ENCODE assay signal across 21 cellular contexts in the genomic region with DNA sequence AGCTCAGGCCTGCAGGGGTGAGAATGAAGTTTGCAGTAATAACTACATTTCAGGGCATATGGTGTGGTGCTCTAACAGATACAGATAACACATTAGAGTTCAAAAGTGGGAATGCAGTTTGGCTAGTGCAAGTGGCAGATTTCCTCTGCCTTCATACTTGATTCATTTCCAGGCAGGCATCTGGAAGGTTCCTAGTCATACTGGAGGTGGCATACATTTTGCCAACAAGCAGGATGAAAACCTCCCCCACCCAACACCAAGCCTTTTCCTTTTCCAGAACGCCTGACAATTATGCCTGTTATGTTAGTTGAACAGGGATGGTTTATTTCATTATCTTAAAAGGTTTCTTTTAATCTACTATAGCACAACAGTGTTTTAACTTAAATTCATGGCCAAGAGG. TPM values are rescaled to one million over a fixed set of nuclear protein-coding genes. Genes with fewer than 3 reads are reported as not detected.
"Had no signal": no experiment of that assay in that cellular context is flagged by ENCODE, and none has a peak within 500 bp of the region (broad histone marks: within the 10 kb centered on the region; RNA-seq: fewer than 3 reads in every experiment).

No MANE protein-coding gene starts in this region.

- H2AFZ ChIP-seq: neural progenitor cell had no signal

- ATAC-seq: activated CD8-positive, alpha-beta T cell treated with anti-CD3 and anti-CD28 coated beads, Interleukin-2, amount 10 ng/mL, durations not matched to agents 7 days and 5 days; heart right ventricle; left lobe of liver; pancreas; stimulated activated naive B cell treated with anti-CD40 and anti-IgM and Interleukin-4, amounts not matched to agents 10 μg/mL and 1 μg/mL and 100 μg/mL, for 72 hours had no signal

- H3K27ac ChIP-seq: coronary artery, esophagus squamous epithelium, neural progenitor cell, pancreas, transverse colon, vagina had no signal

- H3K9ac ChIP-seq: neural progenitor cell had no signal

- H3K4me3 ChIP-seq: coronary artery, esophagus squamous epithelium, heart right ventricle, neural progenitor cell, pancreas, transverse colon, vagina had no signal

- DNase-seq: activated B cell treated with CpG ODN at 0.5 μM for 24 hours; activated CD4-positive, alpha-beta T cell treated with anti-CD3 and anti-CD28 coated beads for 48 hours; activated CD8-positive, alpha-beta memory T cell treated with anti-CD3 and anti-CD28 coated beads, Interleukin-2, amount 50 U/mL, for 48 hours; activated CD8-positive, alpha-beta T cell treated with anti-CD3 and anti-CD28 coated beads, Interleukin-2, amount 10 ng/mL, durations not matched to agents 7 days and 5 days; activated naive CD4-positive, alpha-beta T cell; esophagus squamous epithelium; foreskin melanocyte; heart right ventricle; naive B cell; pancreas; stimulated activated CD4-positive, alpha-beta T cell treated with anti-CD3 and anti-CD28 coated beads, Interleukin-2, amount 100 ng/mL, for 48 hours; stimulated activated naive B cell treated with anti-CD40 and anti-IgM and Interleukin-4, amounts not matched to agents 10 μg/mL and 1 μg/mL and 100 μg/mL, for 72 hours; transverse colon had no signal

- H3K4me2 ChIP-seq: neural progenitor cell had no signal

- H3K27me3 ChIP-seq: esophagus squamous epithelium, heart right ventricle, neural progenitor cell, pancreas, transverse colon, vagina had no signal

- H3K9me3 ChIP-seq: esophagus squamous epithelium, heart right ventricle, pancreas, transverse colon, vagina had no signal

- H3K4me1 ChIP-seq: esophagus squamous epithelium, neural progenitor cell, pancreas, transverse colon, vagina had no signal

RNA-seq across cellular contexts. Expression of gene RDH12, which starts 51.5 kb away (rescaled TPM):
- total RNA-seq: activated B cell treated with CpG ODN at 0.5 μM for 24 hours; activated CD8-positive, alpha-beta T cell treated with anti-CD3 and anti-CD28 coated beads, Interleukin-2, amount 10 ng/mL, durations not matched to agents 7 days and 5 days; cardiac septum; lung microvascular endothelial cell; mononuclear cell; T-helper 2 cell treated with Interferon-gamma antibody and Interleukin-4, amounts not matched to agents 100 ng/mL and 5 ng/mL, for 36 hours had no signal
- polyA plus RNA-seq: heart right ventricle had no signal
